ENCODE assay signal across 15 cellular contexts in genomic region chr2:48345176-48345575, GRCh38. TPM values are rescaled to one million over a fixed set of nuclear protein-coding genes. Genes with fewer than 3 reads are reported as not detected.
DNase-seq lines count a peak whose midpoint lies in the region; ATAC-seq, FAIRE-seq and TF ChIP-seq lines count a peak whose summit lies in the region.
"Had no signal": no experiment of that assay in that cellular context is flagged by ENCODE, and none has a peak within 500 bp of the region (broad histone marks: within the 10 kb centered on the region; RNA-seq: fewer than 3 reads in every experiment).

No MANE protein-coding gene starts in this region.

- H3K27ac Mint-ChIP-seq in CD4-positive, CD25-positive, alpha-beta regulatory T cell, result peak overlapping the region in 2 of 3 donors; percentile 54 to 71
- H3K27ac Mint-ChIP-seq in naive thymus-derived CD8-positive, alpha-beta T cell, result peak overlapping the region; percentile 17 to 90 (median 77)
- no peak overlapping the region for H3K27ac Mint-ChIP-seq in stimulated activated naive B cell treated with anti-CD40 and anti-IgM and Interleukin-4, amounts not matched to agents 10 μg/mL and 1 μg/mL and 100 μg/mL, for 72 hours

- H3K4me1 Mint-ChIP-seq in CD4-positive, CD25-positive, alpha-beta regulatory T cell, result peaks cover 24 to 66% (median 40%) of the 10 kb centered on the region in 4 donors
- H3K4me1 Mint-ChIP-seq in naive thymus-derived CD8-positive, alpha-beta T cell, result peaks cover 8 to 64% (median 38%) of the 10 kb centered on the region in 4 donors
- H3K4me1 Mint-ChIP-seq in stimulated activated naive B cell treated with anti-CD40 and anti-IgM and Interleukin-4, amounts not matched to agents 10 μg/mL and 1 μg/mL and 100 μg/mL, for 72 hours, result peaks cover 12 to 29% of the 10 kb centered on the region in 2 donors

- H3K4me1 ChIP-seq in CD4-positive, CD25-positive, alpha-beta regulatory T cell (ENCODE audit: control insufficient read depth, insufficient read depth, low read length, poor library complexity, severe bottlenecking), result peaks cover 46% of the 10 kb centered on the region
- peaks cover 0 to 6% of the 10 kb centered on the region in 2 experiments; a peak in 3 of 4 replicates for H3K4me1 ChIP-seq in SK-N-SH (ENCODE audit: control insufficient read depth in 1 of 2, insufficient read depth in 2 of 2, low read depth in 1 of 2, low read length in 1 of 2)

- peaks cover 94% of the 10 kb centered on the region for H3K79me2 ChIP-seq in SK-N-SH (ENCODE audit: insufficient read depth)

- FAIRE-seq in frontal cortex (lab: Jason Lieb, UNC), result no peak
- FAIRE-seq: GM12892 had no signal

- no peak overlapping the region for H2AFZ ChIP-seq in SK-N-SH (ENCODE audit: low read depth)

- peak overlapping the region; percentile 85 for H3K27ac ChIP-seq in CD4-positive, CD25-positive, alpha-beta regulatory T cell (ENCODE audit: insufficient read depth, low read length, poor library complexity, severe bottlenecking)
- H3K27ac ChIP-seq in brain microvascular endothelial cell, result peak overlapping the region; percentile 63
- peak overlapping the region in 1 of 2 experiments; percentile 74; a peak in 1 of 4 replicates for H3K27ac ChIP-seq in SK-N-SH (ENCODE audit: low read depth in 2 of 2, low read length in 1 of 2)
- H3K27ac ChIP-seq: pancreas had no signal

- peaks cover 19 to 32% of the 10 kb centered on the region in 2 experiments for H3K9me3 ChIP-seq in CD4-positive, CD25-positive, alpha-beta regulatory T cell (ENCODE audit: control insufficient read depth in 2 of 2, low read length in 2 of 2)
- H3K9me3 ChIP-seq in SK-N-SH, result peaks cover 13% of the 10 kb centered on the region
- H3K9me3 ChIP-seq: pancreas had no signal

- H4K20me1 ChIP-seq in SK-N-SH (ENCODE audit: insufficient read depth), result no peaks in the 10 kb centered on the region

- peak overlapping the region; percentile 36 to 61 (median 53) for H3K4me3 Mint-ChIP-seq in CD4-positive, CD25-positive, alpha-beta regulatory T cell
- peak overlapping the region in 2 of 10 donors; percentile 53 to 68 for H3K4me3 Mint-ChIP-seq in naive thymus-derived CD8-positive, alpha-beta T cell
- H3K4me3 Mint-ChIP-seq in stimulated activated naive B cell treated with anti-CD40 and anti-IgM and Interleukin-4, amounts not matched to agents 10 μg/mL and 1 μg/mL and 100 μg/mL, for 72 hours, result no peak overlapping the region

- in situ Hi-C loops in brain microvascular endothelial cell (cut with HindIII; ENCODE audit: low pct_ligation_motif_present, low sequenced_read_pairs), result no loop called here

- no peak for ATAC-seq in CD4-positive, CD25-positive, alpha-beta regulatory T cell (ENCODE audit: low read depth in 2 of 2)
- no peak for ATAC-seq in naive thymus-derived CD8-positive, alpha-beta T cell
- ATAC-seq in stimulated activated naive B cell treated with anti-CD40 and anti-IgM and Interleukin-4, amounts not matched to agents 10 μg/mL and 1 μg/mL and 100 μg/mL, for 72 hours (replicated peaks), result no peak

- POLR2A ChIA-PET in naive thymus-derived CD8-positive, alpha-beta T cell (lab: Charles Lee), result no interaction called here
- POLR2A ChIA-PET in SK-N-SH (lab: Yijun Ruan, JAX), result no interaction called here

- H3F3A ChIP-seq in SK-N-SH (replicated peaks; ENCODE audit: insufficient read depth), result peaks cover 36% of the 10 kb centered on the region

- 80% methylated on average over 1 of the region's 1 CpG for WGBS in SK-N-SH (ENCODE audit: low lambda C conversion rate)

- no peak for TF ChIP-seq RAD21 in SK-N-SH (IDR thresholded peaks at IDR 0.05; ENCODE audit: low read length)

- CTCF ChIA-PET in SK-N-SH (lab: Yijun Ruan, JAX), result no interaction called here

- no peak for DNase-seq in CD4-positive, CD25-positive, alpha-beta regulatory T cell
- DNase-seq in HCEC 1CT, result peak; percentile 75
- no peak for DNase-seq in brain microvascular endothelial cell
- DNase-seq in naive thymus-derived CD8-positive, alpha-beta T cell, result no peak
- DNase-seq in SK-N-SH, result no peak
- DNase-seq in frontal cortex (ENCODE audit: low spot score in 2 of 2), result no peak
- no peak for DNase-seq in stimulated activated naive B cell treated with anti-CD40 and anti-IgM and Interleukin-4, amounts not matched to agents 10 μg/mL and 1 μg/mL and 100 μg/mL, for 72 hours
- no peak for DNase-seq in activated CD8-positive, alpha-beta memory T cell treated with anti-CD3 and anti-CD28 coated beads, Interleukin-2, amount 50 U/mL, for 4 hours
- DNase-seq: activated CD4-positive, CD25-positive, alpha-beta regulatory T cell; EL; foreskin keratinocyte; NCI-H1417 treated with DMSO at 0.1 percent for 48 hours; pancreas; upper lobe of left lung had no signal

- no peaks in the 10 kb centered on the region for H3K27me3 Mint-ChIP-seq in CD4-positive, CD25-positive, alpha-beta regulatory T cell
- H3K27me3 Mint-ChIP-seq in naive thymus-derived CD8-positive, alpha-beta T cell, result no peaks in the 10 kb centered on the region
- no peaks in the 10 kb centered on the region for H3K27me3 Mint-ChIP-seq in stimulated activated naive B cell treated with anti-CD40 and anti-IgM and Interleukin-4, amounts not matched to agents 10 μg/mL and 1 μg/mL and 100 μg/mL, for 72 hours

- H3K36me3 Mint-ChIP-seq in CD4-positive, CD25-positive, alpha-beta regulatory T cell, result peaks cover 23% of the 10 kb centered on the region
- H3K36me3 Mint-ChIP-seq in naive thymus-derived CD8-positive, alpha-beta T cell, result peaks cover 20 to 37% (median 34%) of the 10 kb centered on the region in 3 donors
- H3K36me3 Mint-ChIP-seq in stimulated activated naive B cell treated with anti-CD40 and anti-IgM and Interleukin-4, amounts not matched to agents 10 μg/mL and 1 μg/mL and 100 μg/mL, for 72 hours, result peaks cover 31 to 39% of the 10 kb centered on the region in 2 donors

- TF ChIP-seq EP300 in SK-N-SH (IDR thresholded peaks at IDR 0.05; ENCODE audit: borderline replicate concordance in 1 of 2, low read depth in 1 of 2, low read length in 1 of 2), result no peak

- H3K9ac ChIP-seq in SK-N-SH, result no peak overlapping the region

- H3K9me3 Mint-ChIP-seq in CD4-positive, CD25-positive, alpha-beta regulatory T cell, result peaks cover 4 to 17% (median 5%) of the 10 kb centered on the region in 7 donors
- H3K9me3 Mint-ChIP-seq in naive thymus-derived CD8-positive, alpha-beta T cell, result peaks cover 3 to 32% (median 13%) of the 10 kb centered on the region in 9 donors
- H3K9me3 Mint-ChIP-seq in stimulated activated naive B cell treated with anti-CD40 and anti-IgM and Interleukin-4, amounts not matched to agents 10 μg/mL and 1 μg/mL and 100 μg/mL, for 72 hours, result peaks cover 7 to 9% of the 10 kb centered on the region in 2 donors

- H3K4me3 ChIP-seq in CD4-positive, CD25-positive, alpha-beta regulatory T cell (ENCODE audit: low read depth, low read length), result peak overlapping the region; percentile 56
- no peak overlapping the region for H3K4me3 ChIP-seq in brain microvascular endothelial cell (ENCODE audit: low read depth, low read length)
- no peak overlapping the region for H3K4me3 ChIP-seq in SK-N-SH (ENCODE audit: low read depth in 2 of 2, low read length in 1 of 2)
- H3K4me3 ChIP-seq: pancreas, upper lobe of left lung had no signal

- H3K27me3 ChIP-seq in CD4-positive, CD25-positive, alpha-beta regulatory T cell (ENCODE audit: control insufficient read depth, insufficient read depth, low read length), result no peaks in the 10 kb centered on the region
- H3K27me3 ChIP-seq in brain microvascular endothelial cell (replicated peaks) (no peaks in the 10 kb centered on the region), SK-N-SH (ENCODE audit: insufficient read depth) (no peaks in the 10 kb centered on the region)
- H3K27me3 ChIP-seq: foreskin keratinocyte, pancreas, upper lobe of left lung had no signal

- no peak for TF ChIP-seq CTCF in brain microvascular endothelial cell (IDR thresholded peaks at IDR 0.05; ENCODE audit: low read depth, low read length, missing control alignments)
- TF ChIP-seq CTCF in SK-N-SH (IDR thresholded peaks at IDR 0.05), result no peak

- H3K9me2 ChIP-seq in SK-N-SH, result no peaks in the 10 kb centered on the region

- peaks cover 34% of the 10 kb centered on the region for H3K36me3 ChIP-seq in CD4-positive, CD25-positive, alpha-beta regulatory T cell (ENCODE audit: control insufficient read depth, insufficient read depth, low read length)
- H3K36me3 ChIP-seq in brain microvascular endothelial cell (replicated peaks) (no peaks in the 10 kb centered on the region), SK-N-SH (replicated peaks in 1 of 2; ENCODE audit: control insufficient read depth in 1 of 2, insufficient read depth in 2 of 2, low read length in 1 of 2) (peaks cover 13 to 44% of the 10 kb centered on the region in 2 experiments)
- H3K36me3 ChIP-seq: pancreas had no signal

- no peak overlapping the region for H3K4me2 ChIP-seq in SK-N-SH

TF ChIP-seq in SK-N-SH, 30 proteins besides CTCF, POLR2A, EP300 and RAD21 (continues in another document):
- no peak for TF ChIP-seq MAX (IDR thresholded peaks at IDR 0.05; ENCODE audit: low read depth)
- TF ChIP-seq MEF2A (IDR thresholded peaks at IDR 0.05; ENCODE audit: borderline replicate concordance, low read depth), result no peak
- TF ChIP-seq USF2 (IDR thresholded peaks at IDR 0.05; ENCODE audit: borderline replicate concordance, low read depth, low read length), result no peak
- no peak for TF ChIP-seq ELF1 (IDR thresholded peaks at IDR 0.05)
- no peak for TF ChIP-seq FOXM1 (IDR thresholded peaks at IDR 0.05; ENCODE audit: low read depth)
- no peak for TF ChIP-seq TAF1 (IDR thresholded peaks at IDR 0.05; ENCODE audit: borderline replicate concordance, low read depth, low read length)
- no peak for TF ChIP-seq JUND (IDR thresholded peaks at IDR 0.05)
- TF ChIP-seq RXRA (IDR thresholded peaks at IDR 0.05; ENCODE audit: borderline replicate concordance, low read depth), result no peak
- no peak for TF ChIP-seq FOSL2 (IDR thresholded peaks at IDR 0.05; ENCODE audit: borderline replicate concordance, low read depth)

RNA-seq across cellular contexts. Expression of gene FOXN2, which starts 30.7 kb away (rescaled TPM):
- 58.4 TPM for total RNA-seq in CD4-positive, CD25-positive, alpha-beta regulatory T cell
- polyA plus RNA-seq in CD4-positive, CD25-positive, alpha-beta regulatory T cell, result 10 to 100 TPM; 48.9 to 67.6 (median 59.5) TPM
- total RNA-seq in naive thymus-derived CD8-positive, alpha-beta T cell, result 10 to 100 TPM; 46.5 to 51.9 TPM
- 10 to 100 TPM; 29.3 to 38.1 (median 31.5) TPM for polyA plus RNA-seq in naive thymus-derived CD8-positive, alpha-beta T cell
- 3.3 and 3.5 TPM in 2 replicates for polyA plus RNA-seq in SK-N-SH (2012; rRNA removed)
- polyA plus RNA-seq in SK-N-SH (2012; cell fraction: cytosol; rRNA removed), result 4.3 and 4.8 TPM in 2 replicates
- 3.7 and 5.1 TPM in 2 replicates for polyA plus RNA-seq in SK-N-SH (2012; cell fraction: nucleus; rRNA removed)
- total RNA-seq in frontal cortex, result 48.5 TPM

Comparison
In these comparisons a context has a peak if more than half of its experiments do, and no peak if none do; other contexts are left out.
1. H3K4me3 Mint-ChIP-seq: peak in CD4-positive, CD25-positive, alpha-beta regulatory T cell (4 of 4); none in stimulated activated naive B cell treated with anti-CD40 and anti-IgM and Interleukin-4, amounts not matched to agents 10 μg/mL and 1 μg/mL and 100 μg/mL, for 72 hours (0 of 2).